ENCODE assay signal across 1 cellular context in genomic region chr15:67838789-67839332, GRCh38.
TF ChIP-seq lines count a peak whose summit lies in the region.

No MANE protein-coding gene starts in this region.

TF ChIP-seq in HepG2, 621 proteins besides CTCF, POLR2A, EP300 and RAD21 (continued from another document and continues in another):
- TF ChIP-seq, protein P1, sequence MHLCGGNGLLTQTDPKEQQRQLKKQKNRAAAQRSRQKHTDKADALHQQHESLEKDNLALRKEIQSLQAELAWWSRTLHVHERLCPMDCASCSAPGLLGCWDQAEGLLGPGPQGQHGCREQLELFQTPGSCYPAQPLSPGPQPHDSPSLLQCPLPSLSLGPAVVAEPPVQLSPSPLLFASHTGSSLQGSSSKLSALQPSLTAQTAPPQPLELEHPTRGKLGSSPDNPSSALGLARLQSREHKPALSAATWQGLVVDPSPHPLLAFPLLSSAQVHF (CRISPR knock-in tag; IDR thresholded peaks at IDR 0.05) = 0 out of 2 replicates have a peak, but pooled peaks have one; percentile 26
- TF ChIP-seq ZNF770 (CRISPR knock-in tag; IDR thresholded peaks at IDR 0.05) (0 out of 2 replicates have a peak, but pooled peaks have one; percentile 19), ZNF576 (CRISPR knock-in tag; IDR thresholded peaks at IDR 0.05) (no peak), ARNT2 (CRISPR knock-in tag; IDR thresholded peaks at IDR 0.05; ENCODE audit: low read depth) (peak; percentile 49; the same call in 1 of the 2 replicates), MXI1 (IDR thresholded peaks at IDR 0.05; ENCODE audit: borderline replicate concordance, low read depth, low read length) (peak; percentile 77; the same call in 2 of the 3 replicates), SP1 (IDR thresholded peaks at IDR 0.05) (no peak), SP1 (CRISPR knock-in tag; IDR thresholded peaks at IDR 0.05) (no peak), ZNF335 (CRISPR knock-in tag; IDR thresholded peaks at IDR 0.05) (no peak), ZNF160 (CRISPR knock-in tag; IDR thresholded peaks at IDR 0.05) (no peak), ZNF784 (CRISPR knock-in tag; IDR thresholded peaks at IDR 0.05; ENCODE audit: borderline replicate concordance) (no peak), ZNF660 (CRISPR knock-in tag; IDR thresholded peaks at IDR 0.05; ENCODE audit: borderline replicate concordance, low read depth) (no peak), SNAPC2 (CRISPR knock-in tag; IDR thresholded peaks at IDR 0.05) (no peak), GZF1 (CRISPR knock-in tag; IDR thresholded peaks at IDR 0.05) (no peak), HIVEP1 (CRISPR knock-in tag; IDR thresholded peaks at IDR 0.05) (no peak), ZBTB21 (CRISPR knock-in tag; IDR thresholded peaks at IDR 0.05) (no peak), ZNF350 (CRISPR knock-in tag; IDR thresholded peaks at IDR 0.05; ENCODE audit: borderline replicate concordance, low read depth) (no peak), LBX2 (CRISPR knock-in tag; IDR thresholded peaks at IDR 0.05; ENCODE audit: borderline replicate concordance) (0 out of 2 replicates have a peak, but pooled peaks have one; percentile 46), CBFB (CRISPR knock-in tag; IDR thresholded peaks at IDR 0.05) (0 out of 2 replicates have a peak, but pooled peaks have one; percentile 23), ELF1 (CRISPR knock-in tag; IDR thresholded peaks at IDR 0.05) (no peak), ZMAT5 (CRISPR knock-in tag; IDR thresholded peaks at IDR 0.05; ENCODE audit: borderline replicate concordance, low read depth) (no peak)
- TF ChIP-seq, protein P2, sequence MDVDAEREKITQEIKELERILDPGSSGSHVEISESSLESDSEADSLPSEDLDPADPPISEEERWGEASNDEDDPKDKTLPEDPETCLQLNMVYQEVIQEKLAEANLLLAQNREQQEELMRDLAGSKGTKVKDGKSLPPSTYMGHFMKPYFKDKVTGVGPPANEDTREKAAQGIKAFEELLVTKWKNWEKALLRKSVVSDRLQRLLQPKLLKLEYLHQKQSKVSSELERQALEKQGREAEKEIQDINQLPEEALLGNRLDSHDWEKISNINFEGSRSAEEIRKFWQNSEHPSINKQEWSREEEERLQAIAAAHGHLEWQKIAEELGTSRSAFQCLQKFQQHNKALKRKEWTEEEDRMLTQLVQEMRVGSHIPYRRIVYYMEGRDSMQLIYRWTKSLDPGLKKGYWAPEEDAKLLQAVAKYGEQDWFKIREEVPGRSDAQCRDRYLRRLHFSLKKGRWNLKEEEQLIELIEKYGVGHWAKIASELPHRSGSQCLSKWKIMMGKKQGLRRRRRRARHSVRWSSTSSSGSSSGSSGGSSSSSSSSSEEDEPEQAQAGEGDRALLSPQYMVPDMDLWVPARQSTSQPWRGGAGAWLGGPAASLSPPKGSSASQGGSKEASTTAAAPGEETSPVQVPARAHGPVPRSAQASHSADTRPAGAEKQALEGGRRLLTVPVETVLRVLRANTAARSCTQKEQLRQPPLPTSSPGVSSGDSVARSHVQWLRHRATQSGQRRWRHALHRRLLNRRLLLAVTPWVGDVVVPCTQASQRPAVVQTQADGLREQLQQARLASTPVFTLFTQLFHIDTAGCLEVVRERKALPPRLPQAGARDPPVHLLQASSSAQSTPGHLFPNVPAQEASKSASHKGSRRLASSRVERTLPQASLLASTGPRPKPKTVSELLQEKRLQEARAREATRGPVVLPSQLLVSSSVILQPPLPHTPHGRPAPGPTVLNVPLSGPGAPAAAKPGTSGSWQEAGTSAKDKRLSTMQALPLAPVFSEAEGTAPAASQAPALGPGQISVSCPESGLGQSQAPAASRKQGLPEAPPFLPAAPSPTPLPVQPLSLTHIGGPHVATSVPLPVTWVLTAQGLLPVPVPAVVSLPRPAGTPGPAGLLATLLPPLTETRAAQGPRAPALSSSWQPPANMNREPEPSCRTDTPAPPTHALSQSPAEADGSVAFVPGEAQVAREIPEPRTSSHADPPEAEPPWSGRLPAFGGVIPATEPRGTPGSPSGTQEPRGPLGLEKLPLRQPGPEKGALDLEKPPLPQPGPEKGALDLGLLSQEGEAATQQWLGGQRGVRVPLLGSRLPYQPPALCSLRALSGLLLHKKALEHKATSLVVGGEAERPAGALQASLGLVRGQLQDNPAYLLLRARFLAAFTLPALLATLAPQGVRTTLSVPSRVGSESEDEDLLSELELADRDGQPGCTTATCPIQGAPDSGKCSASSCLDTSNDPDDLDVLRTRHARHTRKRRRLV (CRISPR knock-in tag; IDR thresholded peaks at IDR 0.05) = no peak
- TF ChIP-seq, protein P3, sequence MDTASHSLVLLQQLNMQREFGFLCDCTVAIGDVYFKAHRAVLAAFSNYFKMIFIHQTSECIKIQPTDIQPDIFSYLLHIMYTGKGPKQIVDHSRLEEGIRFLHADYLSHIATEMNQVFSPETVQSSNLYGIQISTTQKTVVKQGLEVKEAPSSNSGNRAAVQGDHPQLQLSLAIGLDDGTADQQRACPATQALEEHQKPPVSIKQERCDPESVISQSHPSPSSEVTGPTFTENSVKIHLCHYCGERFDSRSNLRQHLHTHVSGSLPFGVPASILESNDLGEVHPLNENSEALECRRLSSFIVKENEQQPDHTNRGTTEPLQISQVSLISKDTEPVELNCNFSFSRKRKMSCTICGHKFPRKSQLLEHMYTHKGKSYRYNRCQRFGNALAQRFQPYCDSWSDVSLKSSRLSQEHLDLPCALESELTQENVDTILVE (CRISPR knock-in tag; IDR thresholded peaks at IDR 0.05) = no peak
- TF ChIP-seq, protein P4, sequence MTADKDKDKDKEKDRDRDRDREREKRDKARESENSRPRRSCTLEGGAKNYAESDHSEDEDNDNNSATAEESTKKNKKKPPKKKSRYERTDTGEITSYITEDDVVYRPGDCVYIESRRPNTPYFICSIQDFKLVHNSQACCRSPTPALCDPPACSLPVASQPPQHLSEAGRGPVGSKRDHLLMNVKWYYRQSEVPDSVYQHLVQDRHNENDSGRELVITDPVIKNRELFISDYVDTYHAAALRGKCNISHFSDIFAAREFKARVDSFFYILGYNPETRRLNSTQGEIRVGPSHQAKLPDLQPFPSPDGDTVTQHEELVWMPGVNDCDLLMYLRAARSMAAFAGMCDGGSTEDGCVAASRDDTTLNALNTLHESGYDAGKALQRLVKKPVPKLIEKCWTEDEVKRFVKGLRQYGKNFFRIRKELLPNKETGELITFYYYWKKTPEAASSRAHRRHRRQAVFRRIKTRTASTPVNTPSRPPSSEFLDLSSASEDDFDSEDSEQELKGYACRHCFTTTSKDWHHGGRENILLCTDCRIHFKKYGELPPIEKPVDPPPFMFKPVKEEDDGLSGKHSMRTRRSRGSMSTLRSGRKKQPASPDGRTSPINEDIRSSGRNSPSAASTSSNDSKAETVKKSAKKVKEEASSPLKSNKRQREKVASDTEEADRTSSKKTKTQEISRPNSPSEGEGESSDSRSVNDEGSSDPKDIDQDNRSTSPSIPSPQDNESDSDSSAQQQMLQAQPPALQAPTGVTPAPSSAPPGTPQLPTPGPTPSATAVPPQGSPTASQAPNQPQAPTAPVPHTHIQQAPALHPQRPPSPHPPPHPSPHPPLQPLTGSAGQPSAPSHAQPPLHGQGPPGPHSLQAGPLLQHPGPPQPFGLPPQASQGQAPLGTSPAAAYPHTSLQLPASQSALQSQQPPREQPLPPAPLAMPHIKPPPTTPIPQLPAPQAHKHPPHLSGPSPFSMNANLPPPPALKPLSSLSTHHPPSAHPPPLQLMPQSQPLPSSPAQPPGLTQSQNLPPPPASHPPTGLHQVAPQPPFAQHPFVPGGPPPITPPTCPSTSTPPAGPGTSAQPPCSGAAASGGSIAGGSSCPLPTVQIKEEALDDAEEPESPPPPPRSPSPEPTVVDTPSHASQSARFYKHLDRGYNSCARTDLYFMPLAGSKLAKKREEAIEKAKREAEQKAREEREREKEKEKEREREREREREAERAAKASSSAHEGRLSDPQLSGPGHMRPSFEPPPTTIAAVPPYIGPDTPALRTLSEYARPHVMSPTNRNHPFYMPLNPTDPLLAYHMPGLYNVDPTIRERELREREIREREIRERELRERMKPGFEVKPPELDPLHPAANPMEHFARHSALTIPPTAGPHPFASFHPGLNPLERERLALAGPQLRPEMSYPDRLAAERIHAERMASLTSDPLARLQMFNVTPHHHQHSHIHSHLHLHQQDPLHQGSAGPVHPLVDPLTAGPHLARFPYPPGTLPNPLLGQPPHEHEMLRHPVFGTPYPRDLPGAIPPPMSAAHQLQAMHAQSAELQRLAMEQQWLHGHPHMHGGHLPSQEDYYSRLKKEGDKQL (CRISPR knock-in tag; IDR thresholded peaks at IDR 0.05; ENCODE audit: low read depth) = no peak
- TF ChIP-seq, protein P5, sequence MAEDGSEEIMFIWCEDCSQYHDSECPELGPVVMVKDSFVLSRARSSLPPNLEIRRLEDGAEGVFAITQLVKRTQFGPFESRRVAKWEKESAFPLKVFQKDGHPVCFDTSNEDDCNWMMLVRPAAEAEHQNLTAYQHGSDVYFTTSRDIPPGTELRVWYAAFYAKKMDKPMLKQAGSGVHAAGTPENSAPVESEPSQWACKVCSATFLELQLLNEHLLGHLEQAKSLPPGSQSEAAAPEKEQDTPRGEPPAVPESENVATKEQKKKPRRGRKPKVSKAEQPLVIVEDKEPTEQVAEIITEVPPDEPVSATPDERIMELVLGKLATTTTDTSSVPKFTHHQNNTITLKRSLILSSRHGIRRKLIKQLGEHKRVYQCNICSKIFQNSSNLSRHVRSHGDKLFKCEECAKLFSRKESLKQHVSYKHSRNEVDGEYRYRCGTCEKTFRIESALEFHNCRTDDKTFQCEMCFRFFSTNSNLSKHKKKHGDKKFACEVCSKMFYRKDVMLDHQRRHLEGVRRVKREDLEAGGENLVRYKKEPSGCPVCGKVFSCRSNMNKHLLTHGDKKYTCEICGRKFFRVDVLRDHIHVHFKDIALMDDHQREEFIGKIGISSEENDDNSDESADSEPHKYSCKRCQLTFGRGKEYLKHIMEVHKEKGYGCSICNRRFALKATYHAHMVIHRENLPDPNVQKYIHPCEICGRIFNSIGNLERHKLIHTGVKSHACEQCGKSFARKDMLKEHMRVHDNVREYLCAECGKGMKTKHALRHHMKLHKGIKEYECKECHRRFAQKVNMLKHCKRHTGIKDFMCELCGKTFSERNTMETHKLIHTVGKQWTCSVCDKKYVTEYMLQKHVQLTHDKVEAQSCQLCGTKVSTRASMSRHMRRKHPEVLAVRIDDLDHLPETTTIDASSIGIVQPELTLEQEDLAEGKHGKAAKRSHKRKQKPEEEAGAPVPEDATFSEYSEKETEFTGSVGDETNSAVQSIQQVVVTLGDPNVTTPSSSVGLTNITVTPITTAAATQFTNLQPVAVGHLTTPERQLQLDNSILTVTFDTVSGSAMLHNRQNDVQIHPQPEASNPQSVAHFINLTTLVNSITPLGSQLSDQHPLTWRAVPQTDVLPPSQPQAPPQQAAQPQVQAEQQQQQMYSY (CRISPR knock-in tag; IDR thresholded peaks at IDR 0.05) = no peak
- TF ChIP-seq, protein P6, sequence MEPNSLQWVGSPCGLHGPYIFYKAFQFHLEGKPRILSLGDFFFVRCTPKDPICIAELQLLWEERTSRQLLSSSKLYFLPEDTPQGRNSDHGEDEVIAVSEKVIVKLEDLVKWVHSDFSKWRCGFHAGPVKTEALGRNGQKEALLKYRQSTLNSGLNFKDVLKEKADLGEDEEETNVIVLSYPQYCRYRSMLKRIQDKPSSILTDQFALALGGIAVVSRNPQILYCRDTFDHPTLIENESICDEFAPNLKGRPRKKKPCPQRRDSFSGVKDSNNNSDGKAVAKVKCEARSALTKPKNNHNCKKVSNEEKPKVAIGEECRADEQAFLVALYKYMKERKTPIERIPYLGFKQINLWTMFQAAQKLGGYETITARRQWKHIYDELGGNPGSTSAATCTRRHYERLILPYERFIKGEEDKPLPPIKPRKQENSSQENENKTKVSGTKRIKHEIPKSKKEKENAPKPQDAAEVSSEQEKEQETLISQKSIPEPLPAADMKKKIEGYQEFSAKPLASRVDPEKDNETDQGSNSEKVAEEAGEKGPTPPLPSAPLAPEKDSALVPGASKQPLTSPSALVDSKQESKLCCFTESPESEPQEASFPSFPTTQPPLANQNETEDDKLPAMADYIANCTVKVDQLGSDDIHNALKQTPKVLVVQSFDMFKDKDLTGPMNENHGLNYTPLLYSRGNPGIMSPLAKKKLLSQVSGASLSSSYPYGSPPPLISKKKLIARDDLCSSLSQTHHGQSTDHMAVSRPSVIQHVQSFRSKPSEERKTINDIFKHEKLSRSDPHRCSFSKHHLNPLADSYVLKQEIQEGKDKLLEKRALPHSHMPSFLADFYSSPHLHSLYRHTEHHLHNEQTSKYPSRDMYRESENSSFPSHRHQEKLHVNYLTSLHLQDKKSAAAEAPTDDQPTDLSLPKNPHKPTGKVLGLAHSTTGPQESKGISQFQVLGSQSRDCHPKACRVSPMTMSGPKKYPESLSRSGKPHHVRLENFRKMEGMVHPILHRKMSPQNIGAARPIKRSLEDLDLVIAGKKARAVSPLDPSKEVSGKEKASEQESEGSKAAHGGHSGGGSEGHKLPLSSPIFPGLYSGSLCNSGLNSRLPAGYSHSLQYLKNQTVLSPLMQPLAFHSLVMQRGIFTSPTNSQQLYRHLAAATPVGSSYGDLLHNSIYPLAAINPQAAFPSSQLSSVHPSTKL (CRISPR knock-in tag; IDR thresholded peaks at IDR 0.05) = peak; percentile 61; the same call in 1 of the 2 replicates
